ENCODE assay signal across 15 cellular contexts in the genomic region with DNA sequence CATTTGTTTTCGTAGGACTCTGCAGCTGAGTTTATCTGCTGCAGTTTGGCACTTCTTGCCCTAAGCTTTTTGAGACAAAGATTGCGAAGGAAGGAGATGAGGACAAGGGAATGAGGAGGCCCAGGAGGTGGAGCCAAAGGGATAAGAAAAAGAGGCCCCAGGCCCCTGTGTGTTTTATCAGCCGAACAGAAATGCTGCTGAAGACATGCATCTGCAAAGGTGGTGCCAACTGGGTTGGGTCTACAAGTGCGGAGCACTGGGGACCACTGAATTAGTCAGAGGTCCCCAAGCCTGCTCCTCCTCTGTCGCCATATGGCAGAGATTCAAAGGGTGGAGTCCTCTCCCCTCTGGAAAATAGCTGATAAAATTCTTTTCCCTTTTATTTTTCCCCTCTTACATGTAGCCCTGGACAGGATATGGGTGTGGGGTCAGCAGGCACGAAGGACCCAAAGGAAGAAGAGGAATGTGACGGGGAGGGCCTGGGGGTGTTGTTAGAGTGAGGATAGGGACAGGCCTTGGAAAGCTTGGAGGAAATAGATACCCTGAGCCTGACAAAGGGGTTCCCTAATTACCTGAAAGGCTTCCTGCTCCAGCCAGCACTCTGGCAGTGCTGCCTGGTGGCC. TPM values are rescaled to one million over a fixed set of nuclear protein-coding genes. Genes with fewer than 3 reads are reported as not detected.
A peak's percentile ranks its signal among the peaks of the same experiment; 100 is the strongest.
DNase-seq lines count a peak whose midpoint lies in the region; ATAC-seq, FAIRE-seq and TF ChIP-seq lines count a peak whose summit lies in the region.
"Had no signal": no experiment of that assay in that cellular context is flagged by ENCODE, and none has a peak within 500 bp of the region (broad histone marks: within the 10 kb centered on the region; RNA-seq: fewer than 3 reads in every experiment).

No MANE protein-coding gene starts in this region.

- no peak overlapping the region for H2BK5ac ChIP-seq in H1 (ENCODE audit: low read depth, low read length)

- no peak overlapping the region for H3K9ac ChIP-seq in H1 (replicated peaks in 1 of 4; ENCODE audit: extremely low read depth in 1 of 4, low read depth in 3 of 4, low read length in 3 of 4)

- no peaks in the 10 kb centered on the region for H3K79me2 ChIP-seq in H1 (ENCODE audit: control insufficient read depth in 1 of 2, insufficient read depth in 2 of 2, low read length in 2 of 2)

- H3K4me1 ChIP-seq in H1 (replicated peaks in 1 of 4; ENCODE audit: control insufficient read depth in 3 of 4, insufficient read depth in 4 of 4, low read length in 3 of 4): peaks cover 0 to 2% (median 0%) of the 10 kb centered on the region in 4 experiments; a peak in 1 of 7 replicates
- H3K4me1 ChIP-seq in right lobe of liver: no peaks in the 10 kb centered on the region
- peaks cover 28% of the 10 kb centered on the region for H3K4me1 ChIP-seq in suprapubic skin

- peak; percentile 11 to 36 (median 20) for ATAC-seq in right lobe of liver

- no peaks in the 10 kb centered on the region for H4K20me1 ChIP-seq in H1 (replicated peaks in 1 of 2; ENCODE audit: control insufficient read depth in 1 of 2, insufficient read depth in 2 of 2, low read length in 2 of 2)

- H2AK5ac ChIP-seq in H1 (ENCODE audit: low read depth, low read length): no peak overlapping the region

- H3K36me3 ChIP-seq in H1 (ENCODE audit: control insufficient read depth in 2 of 4, insufficient read depth in 4 of 4, low read length in 3 of 4) (no peaks in the 10 kb centered on the region), right lobe of liver (no peaks in the 10 kb centered on the region), suprapubic skin (no peaks in the 10 kb centered on the region)

- no peak overlapping the region for H2BK20ac ChIP-seq in H1 (ENCODE audit: low read length)

- no peak for TF ChIP-seq CTCF in NB4 (IDR thresholded peaks at IDR 0.05; ENCODE audit: low read depth, low read length)
- TF ChIP-seq CTCF in H1 (IDR thresholded peaks at IDR 0.05; ENCODE audit: control extremely low read depth in 1 of 3, insufficient read depth in 1 of 3, low read depth in 1 of 3, low read length in 3 of 3): no peak
- no peak for TF ChIP-seq CTCF in right lobe of liver (IDR thresholded peaks at IDR 0.05)
- no peak for TF ChIP-seq CTCF in suprapubic skin (IDR thresholded peaks at IDR 0.05)

- no peak overlapping the region for H2BK15ac ChIP-seq in H1 (ENCODE audit: low read length)

- H3K14ac ChIP-seq in H1 (ENCODE audit: insufficient read length): no peak overlapping the region

- no peak overlapping the region for H4K91ac ChIP-seq in H1 (replicated peaks; ENCODE audit: insufficient read length, low read length)

- H2BK120ac ChIP-seq in H1 (replicated peaks; ENCODE audit: low read depth, low read length): no peak overlapping the region

- POLR2A ChIA-PET in H1 (lab: Charles Lee; ENCODE audit: partially characterized antibody): interaction anchor here (0.8 kb wide), 1 partner anchor 55 kb away, joined by 3 read pairs; no protein-coding TSS in a partner anchor

- H3K4ac ChIP-seq in H1 (replicated peaks; ENCODE audit: insufficient read length, low read depth, low read length): no peak overlapping the region

- DNase-seq in NB4 (ENCODE audit: low read depth) (peak; percentile 29), H1 (ENCODE audit: low read depth in 1 of 2, low spot score in 2 of 2) (no peak), right lobe of liver (no peak), suprapubic skin (ENCODE audit: low spot score in 2 of 2) (peak in 1 of 2 donors; percentile 85), NCI-H1048 (lab: John Stamatoyannopoulos, UW) (no peak), NCI-H2081 treated with DMSO at 0.1 percent for 48 hours (lab: John Stamatoyannopoulos, UW) (no peak), hypothalamus (lab: John Stamatoyannopoulos, UW) (no peak)
- no peak for DNase-seq in stimulated activated CD4-positive, alpha-beta T cell treated with anti-CD3 and anti-CD28 coated beads, Interleukin-2, amount 100 ng/mL, for 48 hours
- DNase-seq: activated naive CD8-positive, alpha-beta T cell treated with anti-CD3 and anti-CD28 coated beads, Interleukin-2, amount 10 ng/mL, durations not matched to agents 7 days and 5 days; activated T-cell treated with anti-CD3 and anti-CD28 coated beads, Interleukin-2, amount 50 U/mL, for 1 hour; IMR-90; mammary epithelial cell; NCI-H524 had no signal

- intact Hi-C loops in right lobe of liver (cut with DNase I): no loop called here

- CTCF ChIA-PET in H1 (lab: Charles Lee; ENCODE audit: partially characterized antibody): interaction anchor here (0.7 to 3.6 kb wide), 14 partner anchors 9 to 1786 kb away, joined by 3 to 25 read pairs (median 5); partner anchors contain the start of gene PLXNA2

- no peak overlapping the region for H4K8ac ChIP-seq in H1 (ENCODE audit: extremely low read depth, insufficient read depth, low read length)

- H3K9me3 ChIP-seq in H1 (ENCODE audit: insufficient read depth in 2 of 2, low read depth in 1 of 2, low read length in 1 of 2) (no peaks in the 10 kb centered on the region), right lobe of liver (no peaks in the 10 kb centered on the region), suprapubic skin (no peaks in the 10 kb centered on the region)

- H3K4me3 ChIP-seq in NB4 (ENCODE audit: low read depth, low read length): no peak overlapping the region
- no peak overlapping the region for H3K4me3 ChIP-seq in H1 (ENCODE audit: extremely low read depth in 1 of 4, insufficient read depth in 2 of 4, low read depth in 3 of 4, low read length in 4 of 4)
- no peak overlapping the region for H3K4me3 ChIP-seq in right lobe of liver
- peak overlapping the region; percentile 53 for H3K4me3 ChIP-seq in suprapubic skin

- no peak for FAIRE-seq in H1 (lab: Jason Lieb, UNC)

- H3K23me2 ChIP-seq in H1 (ENCODE audit: low read depth, low read length): peaks cover 10% of the 10 kb centered on the region; the same call in 1 of the 2 replicates

- TF ChIP-seq POLR2A in NB4 (IDR thresholded peaks at IDR 0.05; ENCODE audit: extremely low read depth, insufficient read length) (no peak), H1 (IDR thresholded peaks at IDR 0.05; ENCODE audit: control extremely low read depth in 1 of 2, low read depth in 2 of 2, low read length in 2 of 2) (no peak), right lobe of liver (IDR thresholded peaks at IDR 0.05) (no peak), suprapubic skin (IDR thresholded peaks at IDR 0.05) (no peak)

- H3K4me2 ChIP-seq in H1 (ENCODE audit: insufficient read depth in 1 of 2, low read depth in 2 of 2, low read length in 2 of 2): no peak overlapping the region

- H3K27ac ChIP-seq in H1 (ENCODE audit: low read depth, low read length) (no peak overlapping the region), right lobe of liver (no peak overlapping the region), suprapubic skin (peak overlapping the region; percentile 78)
- H3K27ac ChIP-seq: epithelial cell of prostate had no signal

- H2BK12ac ChIP-seq in H1 (ENCODE audit: low read depth, low read length): no peak overlapping the region

- no peak overlapping the region for H3K18ac ChIP-seq in H1 (ENCODE audit: extremely low read depth, low read length)

- TF ChIP-seq EP300 in H1 (IDR thresholded peaks at IDR 0.05; ENCODE audit: borderline replicate concordance in 1 of 2, low read depth in 2 of 2, low read length in 2 of 2) (no peak), suprapubic skin (IDR thresholded peaks at IDR 0.05) (no peak)

- 0 out of 2 replicates have a peak overlapping the region, but pooled peaks have one; percentile 23 for H2AFZ ChIP-seq in H1 (ENCODE audit: low read length)

- no peak overlapping the region for H3K56ac ChIP-seq in H1 (replicated peaks; ENCODE audit: insufficient read length, low read depth, low read length)

- H3K27me3 ChIP-seq in H1 (replicated peaks in 1 of 4; ENCODE audit: control insufficient read depth in 3 of 4, extremely low read depth in 1 of 4, insufficient read depth in 3 of 4, low read length in 3 of 4): peaks cover 11 to 40% (median 31%) of the 10 kb centered on the region in 4 experiments
- H3K27me3 ChIP-seq in right lobe of liver: no peaks in the 10 kb centered on the region
- peaks cover 13% of the 10 kb centered on the region for H3K27me3 ChIP-seq in suprapubic skin

- no peak overlapping the region for H3K23ac ChIP-seq in H1 (ENCODE audit: insufficient read length)

- no peaks in the 10 kb centered on the region for H3K79me1 ChIP-seq in H1 (ENCODE audit: low read depth, low read length)

- H4K5ac ChIP-seq in H1 (ENCODE audit: insufficient read length, low read depth, low read length): no peak overlapping the region

- WGBS in H1 (ENCODE audit: extremely low coverage in 1 of 2, insufficient coverage in 1 of 2, insufficient read length in 1 of 2, insufficient replicate concordance in 2 of 2, low coverage in 1 of 2, low lambda C conversion rate in 2 of 2, missing lambda C conversion rate in 1 of 2), 2 experiments: 81% methylated on average over 7 of the region's 7 CpGs; no CpG with 5 or more reads in 1 of the 2 experiments
- 44% methylated on average over 7 of the region's 7 CpGs for WGBS in right lobe of liver (ENCODE audit: insufficient coverage, low coverage, low lambda C conversion rate, missing lambda C conversion rate)
- WGBS in suprapubic skin: 36% methylated on average over 7 of the region's 7 CpGs

- TF ChIP-seq RAD21 in H1 (IDR thresholded peaks at IDR 0.05 in 1 of 2, conservative IDR thresholded peaks at IDR 0.05 in 1 of 2; ENCODE audit: low read depth in 2 of 2, low read length in 2 of 2): peak in 1 of 2 experiments; percentile 21; a peak in 2 of 4 replicates

TF ChIP-seq in H1, 55 proteins besides CTCF, POLR2A, EP300 and RAD21 (continues in another document):
- TF ChIP-seq ZNF274 (IDR thresholded peaks at IDR 0.05; ENCODE audit: borderline replicate concordance, extremely low read depth, low read length) (no peak), RNF2 (IDR thresholded peaks at IDR 0.05; ENCODE audit: borderline replicate concordance, low read depth, low read length, missing control alignments, poor library complexity, severe bottlenecking) (no peak), GTF2F1 (IDR thresholded peaks at IDR 0.05; ENCODE audit: borderline replicate concordance, low read depth, low read length) (no peak), ASH2L (IDR thresholded peaks at IDR 0.05; ENCODE audit: low read length) (no peak), KDM1A (IDR thresholded peaks at IDR 0.05; ENCODE audit: borderline replicate concordance, low read length) (no peak), POU5F1 (IDR thresholded peaks at IDR 0.05; ENCODE audit: low read depth, low read length) (no peak)

RNA-seq across cellular contexts. Expression of gene CD34, which starts 2.7 kb away (rescaled TPM):
- 0.39 and 0.46 TPM in 2 replicates for total RNA-seq in H1 (2021; fragmentation: NEBNext Ultra II Directional; extraction: Animal tissue kit (Norgen Biotek cat#: 25700))
- 0.50 and 0.54 TPM in 2 replicates for polyA plus RNA-seq in H1 (2011; rRNA removed)
- 0.47 TPM for polyA plus RNA-seq in H1 (2011; cell fraction: cytosol; rRNA removed)
- polyA plus RNA-seq in H1 (2011; cell fraction: nucleus; rRNA removed): 0.46 TPM
- polyA plus RNA-seq in H1 (2012, experiment 1 of 2): 0.24 to 0.45 TPM (median 0.36 TPM) in 4 replicates
- polyA plus RNA-seq in H1 (2012, experiment 2 of 2): 0.35 TPM
- polyA plus RNA-seq in H1 (2013, experiment 1 of 2): 0.30 TPM
- polyA plus RNA-seq in H1 (2013, experiment 2 of 2): 0.26 TPM
- polyA minus RNA-seq in H1 (2011; rRNA and poly(A)+ RNA removed): 0.44 and 0.61 TPM in 2 replicates
- not detected for polyA minus RNA-seq in H1 (2011; cell fraction: cytosol; rRNA and poly(A)+ RNA removed)
- polyA minus RNA-seq in H1 (2011; cell fraction: nucleus; rRNA and poly(A)+ RNA removed): 0.50 TPM
- total RNA-seq in right lobe of liver (1 to 10 TPM in 5 of 6 experiments, under 1 TPM in 1; 0.70 to 2.7 (median 2.2) TPM), suprapubic skin (10 to 100 TPM; 11.1 to 31.1 (median 17.1) TPM)
- total RNA-seq: activated naive CD8-positive, alpha-beta T cell treated with anti-CD3 and anti-CD28 coated beads, Interleukin-2, amount 10 ng/mL, durations not matched to agents 7 days and 5 days; IMR-90; mammary epithelial cell had no signal
- polyA plus RNA-seq: neural cell had no signal
